ENCODE assay signal across 12 cellular contexts in genomic region chr1:110292327-110292741, GRCh38. TPM values are rescaled to one million over a fixed set of nuclear protein-coding genes. Genes with fewer than 3 reads are reported as not detected.
DNase-seq lines count a peak whose midpoint lies in the region; ATAC-seq, FAIRE-seq and TF ChIP-seq lines count a peak whose summit lies in the region.
"Had no signal": no experiment of that assay in that cellular context is flagged by ENCODE, and none has a peak within 500 bp of the region (broad histone marks: within the 10 kb centered on the region; RNA-seq: fewer than 3 reads in every experiment).

No MANE protein-coding gene starts in this region.

- POLR2A ChIA-PET in RWPE1 (lab: Yijun Ruan, JAX; ENCODE audit: low non-redundant PET): no interaction called here

- ATAC-seq in HG03439 (IDR thresholded peaks at IDR 0.05; ENCODE audit: unreplicated experiment) (no peak), GM21390 (IDR thresholded peaks at IDR 0.05; ENCODE audit: unreplicated experiment) (no peak)

- FAIRE-seq in GM19239 (lab: Jason Lieb, UNC): no peak

- TF ChIP-seq CTCF in RWPE1 (conservative IDR thresholded peaks at IDR 0.05; ENCODE audit: low read depth) (no peak), fibroblast of the aortic adventitia (IDR thresholded peaks at IDR 0.05; ENCODE audit: insufficient read depth, low read length) (no peak)

- no peak overlapping the region for H3K27ac ChIP-seq in RWPE1
- H3K27ac ChIP-seq: adrenal gland, SJCRH30 had no signal

- no peak overlapping the region for H3K4me3 ChIP-seq in fibroblast of the aortic adventitia (ENCODE audit: low read depth, low read length)
- H3K4me3 ChIP-seq: adrenal gland, SJCRH30 had no signal

- CTCF ChIA-PET in RWPE1 (lab: Yijun Ruan, JAX): interaction anchor here (0.6 to 1.9 kb wide), 5 partner anchors 21 to 168 kb away, joined by 3 to 5 read pairs (median 4); no protein-coding TSS in a partner anchor

- peak; percentile 63 for DNase-seq in SIG-M5 treated with dmso at 0.1 percent for 504 hours (lab: John Stamatoyannopoulos, UW; ENCODE audit: unreplicated experiment)
- DNase-seq in SIG-M5 (lab: John Stamatoyannopoulos, UW): no peak
- peak; percentile 20 for DNase-seq in RWPE1 (ENCODE audit: low spot score)
- DNase-seq in fibroblast of the aortic adventitia (ENCODE audit: low read depth): peak; percentile 51
- no peak for DNase-seq in GM19239 (ENCODE audit: insufficient read length, low spot score)
- no peak for DNase-seq in NCI-H187 (lab: John Stamatoyannopoulos, UW)
- DNase-seq: immature natural killer cell, NCI-H1930, SJCRH30 had no signal

RNA-seq across cellular contexts. Expression of gene RBM15, which starts 46.8 kb away (rescaled TPM):
- total RNA-seq in fibroblast of the aortic adventitia (ENCODE audit: low replicate concordance): 23.1 and 43.9 TPM in 2 replicates

Comparison
In these comparisons a context has a peak if more than half of its experiments do, and no peak if none do; other contexts are left out.
1. DNase-seq: peak in SIG-M5 treated with dmso at 0.1 percent for 504 hours (single experiment), RWPE1 (single experiment) and fibroblast of the aortic adventitia (single experiment); none in SIG-M5 (single experiment), GM19239 (single experiment) and NCI-H187 (0 of 2).